ENCODE assay signal across 23 cellular contexts in genomic region chr4:141569141-141569540, GRCh38.
DNase-seq lines count a peak whose midpoint lies in the region; ATAC-seq, FAIRE-seq and TF ChIP-seq lines count a peak whose summit lies in the region.
"Had no signal": no experiment of that assay in that cellular context is flagged by ENCODE, and none has a peak within 500 bp of the region (broad histone marks: within the 10 kb centered on the region; RNA-seq: fewer than 3 reads in every experiment).

No MANE protein-coding gene starts in this region.

- H3K36me3 ChIP-seq in IMR-90 (ENCODE audit: control insufficient read depth, insufficient read depth, low read length): no peaks in the 10 kb centered on the region
- H3K36me3 ChIP-seq: breast epithelium, left ventricle myocardium inferior, upper lobe of right lung had no signal

- H4K5ac ChIP-seq in IMR-90 (ENCODE audit: low read depth, low read length): no peak overlapping the region

- DNase-seq in ACHN (peak; percentile 7), IMR-90 (peak; percentile 67), astrocyte of the hippocampus (ENCODE audit: low read depth, low spot score) (peak; percentile 25), glomerular endothelial cell (ENCODE audit: extremely low read depth, low read depth, low spot score) (peak; percentile 12), urothelium cell line (ENCODE audit: low spot score) (no peak)
- DNase-seq in stimulated activated CD4-positive, alpha-beta T cell treated with anti-CD3 and anti-CD28 coated beads, Interleukin-2, amount 100 ng/mL, for 24 hours: no peak
- DNase-seq: activated CD4-positive, alpha-beta T cell treated with anti-CD3 and anti-CD28 coated beads, Interleukin-2, amount 10 ng/mL, durations not matched to agents 24 days and 14 days; activated naive CD8-positive, alpha-beta T cell treated with anti-CD3 and anti-CD28 coated beads for 36 hours; CD8-positive, alpha-beta T cell; left ventricle myocardium inferior; NCI-H1092; NCI-H2029 treated with DMSO at 0.1 percent for 48 hours; NCI-H226; NCI-H774; SHP77; upper lobe of right lung had no signal

- H3K23ac ChIP-seq in IMR-90 (ENCODE audit: low read depth, low read length): no peak overlapping the region

- H3K14ac ChIP-seq in IMR-90 (replicated peaks; ENCODE audit: low read depth, low read length): no peak overlapping the region

- no peak overlapping the region for H3K18ac ChIP-seq in IMR-90 (ENCODE audit: low read depth, low read length)

- H3K4me2 ChIP-seq in IMR-90 (ENCODE audit: low read depth, low read length): no peak overlapping the region

- ATAC-seq in IMR-90 (ENCODE audit: low read depth): peak; percentile 81
- no peak for ATAC-seq in HG02852 (IDR thresholded peaks at IDR 0.05; ENCODE audit: unreplicated experiment)
- no peak for ATAC-seq in HG03039 (IDR thresholded peaks at IDR 0.05; ENCODE audit: unreplicated experiment)
- ATAC-seq: activated T-helper 17 cell treated with anti-CD3 and anti-CD28 coated beads, Interleukin-2, amount 50 U/mL, for 72 hours; CD8-positive, alpha-beta T cell; HepG2; sciatic nerve; upper lobe of right lung had no signal

- no peak overlapping the region for H4K8ac ChIP-seq in IMR-90 (ENCODE audit: low read depth in 2 of 2, low read length in 2 of 2)

- in situ Hi-C loops in ACHN (cut with HindIII; ENCODE audit: low pct_ligation_motif_present, low pct_unique_long_range_greater_than_20kb, low sequenced_read_pairs) (no loop called here), IMR-90 (cut with MboI; ENCODE audit: low sequenced_read_pairs) (no loop called here)

- intact Hi-C loops in IMR-90 (cut with micrococcal nuclease): no loop called here

- no peak overlapping the region for H2AK5ac ChIP-seq in IMR-90 (ENCODE audit: low read depth, low read length)

- no TSS peak for BruUV-seq in IMR-90 (replicated peaks; lab: Mats Ljungman, UMichigan)

- no CpG with 5 or more reads among the region's 2 CpGs for WGBS in IMR-90 (ENCODE audit: extremely low coverage in 2 of 2, insufficient read length in 1 of 2), 2 experiments

- no peaks in the 10 kb centered on the region for H3K27me3 ChIP-seq in IMR-90 (ENCODE audit: control insufficient read depth, insufficient read depth, low read length)
- H3K27me3 ChIP-seq: breast epithelium, upper lobe of right lung had no signal

- no peak overlapping the region for H3K4ac ChIP-seq in IMR-90 (ENCODE audit: low read depth, low read length)

- POLR2A ChIA-PET in IMR-90 (lab: Charles Lee; ENCODE audit: unreplicated experiment): interaction anchor here (0.6 kb wide), 1 partner anchor 29 kb away, joined by 5 read pairs; no protein-coding TSS in a partner anchor

- TF ChIP-seq CTCF in IMR-90 (conservative IDR thresholded peaks at IDR 0.05; ENCODE audit: low read depth, low read length): no peak

- no peak overlapping the region for H2BK20ac ChIP-seq in IMR-90 (ENCODE audit: low read depth, low read length)

- no peak for FAIRE-seq in urothelium cell line (lab: Jason Lieb, UNC)
- FAIRE-seq: GM12891, HepG2 had no signal

- H3K27ac ChIP-seq in IMR-90 (ENCODE audit: insufficient read depth, low read length): no peak overlapping the region
- H3K27ac ChIP-seq: breast epithelium, left ventricle myocardium inferior, upper lobe of right lung had no signal

- H2AFZ ChIP-seq in IMR-90 (replicated peaks; ENCODE audit: low read length, poor library complexity): no peak overlapping the region

- no peaks in the 10 kb centered on the region for H3K79me1 ChIP-seq in IMR-90 (ENCODE audit: low read depth in 1 of 2, low read length in 2 of 2)

- H3K4me1 ChIP-seq in IMR-90 (ENCODE audit: control insufficient read depth, insufficient read depth, low read length): peaks cover 7% of the 10 kb centered on the region
- H3K4me1 ChIP-seq: breast epithelium, left ventricle myocardium inferior, upper lobe of right lung had no signal

- H3K4me3 ChIP-seq in IMR-90 (ENCODE audit: insufficient read depth, low read depth, low read length): no peak overlapping the region
- H3K4me3 ChIP-seq: breast epithelium, left ventricle myocardium inferior, upper lobe of right lung had no signal

- dilution Hi-C loops in IMR-90 (cut with HindIII; ENCODE audit: low sequenced_read_pairs, unreplicated experiment): no loop called here

- no peak overlapping the region for H3K9ac ChIP-seq in IMR-90 (ENCODE audit: low read depth, low read length)

- CTCF ChIA-PET in IMR-90 (lab: Yijun Ruan, JAX): interaction anchor here (1.3 kb wide), 1 partner anchor 11 kb away, joined by 3 read pairs; no protein-coding TSS in a partner anchor

- H4K91ac ChIP-seq in IMR-90 (ENCODE audit: insufficient read depth, low read depth, low read length): no peak overlapping the region

- no peak overlapping the region for H2BK15ac ChIP-seq in IMR-90 (ENCODE audit: low read depth, low read length)

- TF ChIP-seq POLR2A in IMR-90 (IDR thresholded peaks at IDR 0.05; ENCODE audit: low read depth, low read length): no peak

- no peaks in the 10 kb centered on the region for H3K9me1 ChIP-seq in IMR-90 (ENCODE audit: insufficient read depth, low read length)

- no peak overlapping the region for H2AK9ac ChIP-seq in IMR-90 (replicated peaks; ENCODE audit: low read depth, low read length, poor library complexity)

- H4K20me1 ChIP-seq in IMR-90 (ENCODE audit: insufficient read depth, low read length): no peaks in the 10 kb centered on the region

- H3K9me3 ChIP-seq in IMR-90 (ENCODE audit: control insufficient read depth, insufficient read depth, low read length): no peaks in the 10 kb centered on the region
- H3K9me3 ChIP-seq: breast epithelium, left ventricle myocardium inferior, upper lobe of right lung had no signal

- H2BK5ac ChIP-seq in IMR-90 (ENCODE audit: low read depth, low read length, poor library complexity, severe bottlenecking): peak overlapping the region; percentile 84

- TF ChIP-seq RAD21 in IMR-90 (IDR thresholded peaks at IDR 0.05; ENCODE audit: low read length): no peak

- H2BK120ac ChIP-seq in IMR-90 (ENCODE audit: low read depth, low read length): no peak overlapping the region

- no peak overlapping the region for H3K56ac ChIP-seq in IMR-90 (ENCODE audit: extremely low read depth, insufficient read depth, low read length)

TF ChIP-seq in IMR-90, 13 proteins besides CTCF, POLR2A, EP300 and RAD21:
- TF ChIP-seq USF2 (IDR thresholded peaks at IDR 0.05; ENCODE audit: low read depth, low read length) (no peak), CHD1 (IDR thresholded peaks at IDR 0.05; ENCODE audit: low read depth, low read length) (no peak), MXI1 (IDR thresholded peaks at IDR 0.05; ENCODE audit: borderline replicate concordance, low read depth, low read length) (no peak), MAZ (IDR thresholded peaks at IDR 0.05; ENCODE audit: borderline replicate concordance, low read depth, low read length) (no peak), MAFK (IDR thresholded peaks at IDR 0.05; ENCODE audit: low read depth, low read length) (no peak), CEBPB (IDR thresholded peaks at IDR 0.05; ENCODE audit: low read depth, low read length) (no peak), RCOR1 (IDR thresholded peaks at IDR 0.05; ENCODE audit: insufficient replicate concordance, low read length) (no peak), ELK1 (IDR thresholded peaks at IDR 0.05; ENCODE audit: borderline replicate concordance, low read depth, low read length) (no peak), NFE2L2 (IDR thresholded peaks at IDR 0.05; ENCODE audit: low read depth, low read length) (no peak), BHLHE40 (IDR thresholded peaks at IDR 0.05; ENCODE audit: low read depth, low read length) (no peak), SMC3 (IDR thresholded peaks at IDR 0.05; ENCODE audit: low read depth, low read length) (no peak), FOS (IDR thresholded peaks at IDR 0.05; ENCODE audit: low read depth, low read length) (no peak), RFX5 (IDR thresholded peaks at IDR 0.05; ENCODE audit: low read depth, low read length) (no peak)

Comparison
In these comparisons a context has a peak if more than half of its experiments do, and no peak if none do; other contexts are left out.
1. DNase-seq: peak in ACHN (single experiment), IMR-90 (single experiment), astrocyte of the hippocampus (single experiment) and glomerular endothelial cell (single experiment); none in urothelium cell line (single experiment) and stimulated activated CD4-positive, alpha-beta T cell treated with anti-CD3 and anti-CD28 coated beads, Interleukin-2, amount 100 ng/mL, for 24 hours (0 of 2).